9 cellular contexts compared by ENCODE assay signal in genomic region chr4:56728512-56728911, GRCh38. TPM values are rescaled to one million over a fixed set of nuclear protein-coding genes. Genes with fewer than 3 reads are reported as not detected.
A peak's percentile ranks its signal among the peaks of the same experiment; 100 is the strongest.
DNase-seq lines count a peak whose midpoint lies in the region; ATAC-seq and TF ChIP-seq lines count a peak whose summit lies in the region.
"Had no signal": no experiment of that assay in that cellular context is flagged by ENCODE, and none has a peak within 500 bp of the region (broad histone marks: within the 10 kb centered on the region; RNA-seq: fewer than 3 reads in every experiment).

No MANE protein-coding gene starts in this region.

- H3K27ac Mint-ChIP-seq in activated naive CD4-positive, alpha-beta T cell treated with anti-CD3 and anti-CD28 coated beads for 36 hours: no peak overlapping the region
- H3K27ac Mint-ChIP-seq in CD8-positive, alpha-beta T cell: no peak overlapping the region

- CTCF ChIA-PET in activated naive CD4-positive, alpha-beta T cell treated with anti-CD3 and anti-CD28 coated beads for 36 hours (lab: Charles Lee): interaction anchor here (0.6 kb wide), 1 partner anchor 66 kb away, joined by 6 read pairs; no protein-coding TSS in a partner anchor
- CTCF ChIA-PET in CD8-positive, alpha-beta T cell (lab: Charles Lee): interaction anchor here (0.6 to 1.4 kb wide), 3 partner anchors 69 to 72 kb away, joined by 3 to 4 read pairs (median 4); no protein-coding TSS in a partner anchor

- no peak overlapping the region for H3K4me3 ChIP-seq in epithelial cell of esophagus (ENCODE audit: low read length)
- no peak overlapping the region for H3K4me3 ChIP-seq in ascending aorta
- no peak overlapping the region for H3K4me3 ChIP-seq in CD8-positive, alpha-beta T cell (ENCODE audit: low read depth, low read length)

- no peaks in the 10 kb centered on the region for H3K9me3 Mint-ChIP-seq in activated naive CD4-positive, alpha-beta T cell treated with anti-CD3 and anti-CD28 coated beads for 36 hours
- no peaks in the 10 kb centered on the region for H3K9me3 Mint-ChIP-seq in CD8-positive, alpha-beta T cell
- H3K9me3 Mint-ChIP-seq: neural crest cell had no signal

- no peak overlapping the region for H3K4me3 Mint-ChIP-seq in activated naive CD4-positive, alpha-beta T cell treated with anti-CD3 and anti-CD28 coated beads for 36 hours
- H3K4me3 Mint-ChIP-seq in CD8-positive, alpha-beta T cell: no peak overlapping the region
- H3K4me3 Mint-ChIP-seq: neural crest cell had no signal

- H3K27me3 ChIP-seq in ascending aorta: no peaks in the 10 kb centered on the region
- H3K27me3 ChIP-seq in CD8-positive, alpha-beta T cell (ENCODE audit: insufficient read depth, low read length): no peaks in the 10 kb centered on the region

- H3K27me3 Mint-ChIP-seq in activated naive CD4-positive, alpha-beta T cell treated with anti-CD3 and anti-CD28 coated beads for 36 hours (ENCODE audit: low read depth): no peaks in the 10 kb centered on the region
- H3K27me3 Mint-ChIP-seq in CD8-positive, alpha-beta T cell (ENCODE audit: low read depth): no peaks in the 10 kb centered on the region

- no peak for ATAC-seq in CD8-positive, alpha-beta T cell

- H3K27ac ChIP-seq in caudate nucleus (ENCODE audit: low read depth, low read length) (no peak overlapping the region), ascending aorta (no peak overlapping the region)
- H3K27ac ChIP-seq in CD8-positive, alpha-beta T cell (ENCODE audit: low read depth, low read length): no peak overlapping the region

- DNase-seq in EH (ENCODE audit: low read depth) (peak; percentile 96), NCI-H2196 treated with DMSO at 0.1 percent for 48 hours (lab: John Stamatoyannopoulos, UW; ENCODE audit: unreplicated experiment) (peak; percentile 7), epithelial cell of esophagus (ENCODE audit: low read depth) (peak; percentile 86), posterior vena cava (ENCODE audit: low spot score) (peak; percentile 76), caudate nucleus (lab: John Stamatoyannopoulos, UW) (no peak), ascending aorta (ENCODE audit: low spot score in 2 of 2) (no peak)
- DNase-seq in activated naive CD4-positive, alpha-beta T cell treated with anti-CD3 and anti-CD28 coated beads for 36 hours: no peak
- DNase-seq in CD8-positive, alpha-beta T cell: no peak

- H3K4me1 ChIP-seq in ascending aorta: no peaks in the 10 kb centered on the region
- no peaks in the 10 kb centered on the region for H3K4me1 ChIP-seq in CD8-positive, alpha-beta T cell (ENCODE audit: insufficient read depth, low read length)

- no peaks in the 10 kb centered on the region for H3K36me3 Mint-ChIP-seq in activated naive CD4-positive, alpha-beta T cell treated with anti-CD3 and anti-CD28 coated beads for 36 hours (ENCODE audit: low read depth)
- no peaks in the 10 kb centered on the region for H3K36me3 Mint-ChIP-seq in CD8-positive, alpha-beta T cell

- peaks cover 5% of the 10 kb centered on the region for H3K4me1 Mint-ChIP-seq in activated naive CD4-positive, alpha-beta T cell treated with anti-CD3 and anti-CD28 coated beads for 36 hours (ENCODE audit: low read depth)
- H3K4me1 Mint-ChIP-seq in CD8-positive, alpha-beta T cell (ENCODE audit: low read depth): peaks cover under 1% of the 10 kb centered on the region
- H3K4me1 Mint-ChIP-seq: neural crest cell had no signal

- intact Hi-C loops in posterior vena cava (cut with DNase I) (no loop called here), ascending aorta (cut with DNase I) (no loop called here)
- intact Hi-C loops in activated naive CD4-positive, alpha-beta T cell treated with anti-CD3 and anti-CD28 coated beads for 36 hours (cut with micrococcal nuclease): no loop called here
- intact Hi-C loops in CD8-positive, alpha-beta T cell (cut with DNase I, micrococcal nuclease): loop anchor here in 1 of 2 experiments (5.0 kb wide), 1 partner anchor 44 kb away; no protein-coding TSS in a partner anchor

- POLR2A ChIA-PET in CD8-positive, alpha-beta T cell (lab: Charles Lee): interaction anchor here (1.2 kb wide), 1 partner anchor 29 kb away, joined by 3 read pairs; no protein-coding TSS in a partner anchor

- TF ChIP-seq CTCF in epithelial cell of esophagus (IDR thresholded peaks at IDR 0.05; ENCODE audit: insufficient read depth, low read depth, low read length, missing control alignments): no peak
- no peak for TF ChIP-seq CTCF in ascending aorta (IDR thresholded peaks at IDR 0.05)
- no peak for TF ChIP-seq CTCF in CD8-positive, alpha-beta T cell (IDR thresholded peaks at IDR 0.05)

- no peaks in the 10 kb centered on the region for H3K36me3 ChIP-seq in ascending aorta
- no peaks in the 10 kb centered on the region for H3K36me3 ChIP-seq in CD8-positive, alpha-beta T cell (ENCODE audit: insufficient read depth, low read length)

- no peaks in the 10 kb centered on the region for H3K9me3 ChIP-seq in ascending aorta
- H3K9me3 ChIP-seq in CD8-positive, alpha-beta T cell (ENCODE audit: low read length): no peaks in the 10 kb centered on the region

RNA-seq across cellular contexts. Expression of gene HOPX, which starts 47.4 kb away (rescaled TPM):
- total RNA-seq in posterior vena cava: 10 to 100 TPM; 62.9 to 63.5 TPM
- 10 to 100 TPM; 14.0 to 14.7 TPM for total RNA-seq in activated naive CD4-positive, alpha-beta T cell treated with anti-CD3 and anti-CD28 coated beads for 36 hours
- 54.2 TPM for total RNA-seq in ascending aorta
- 10 to 100 TPM in 1 of 2 experiments, 1 to 10 TPM in 1; 10.0 to 13.1 TPM for total RNA-seq in CD8-positive, alpha-beta T cell
- total RNA-seq: neural crest cell had no signal

Comparison
In these comparisons a context has a peak if more than half of its experiments do, and no peak if none do; other contexts are left out.
1. DNase-seq: peak in EH (single experiment), NCI-H2196 treated with DMSO at 0.1 percent for 48 hours (single experiment), epithelial cell of esophagus (single experiment) and posterior vena cava (single experiment); none in activated naive CD4-positive, alpha-beta T cell treated with anti-CD3 and anti-CD28 coated beads for 36 hours (single experiment), caudate nucleus (0 of 61), ascending aorta (0 of 2) and CD8-positive, alpha-beta T cell (0 of 7).